21 cellular contexts compared by ENCODE assay signal in the genomic region with DNA sequence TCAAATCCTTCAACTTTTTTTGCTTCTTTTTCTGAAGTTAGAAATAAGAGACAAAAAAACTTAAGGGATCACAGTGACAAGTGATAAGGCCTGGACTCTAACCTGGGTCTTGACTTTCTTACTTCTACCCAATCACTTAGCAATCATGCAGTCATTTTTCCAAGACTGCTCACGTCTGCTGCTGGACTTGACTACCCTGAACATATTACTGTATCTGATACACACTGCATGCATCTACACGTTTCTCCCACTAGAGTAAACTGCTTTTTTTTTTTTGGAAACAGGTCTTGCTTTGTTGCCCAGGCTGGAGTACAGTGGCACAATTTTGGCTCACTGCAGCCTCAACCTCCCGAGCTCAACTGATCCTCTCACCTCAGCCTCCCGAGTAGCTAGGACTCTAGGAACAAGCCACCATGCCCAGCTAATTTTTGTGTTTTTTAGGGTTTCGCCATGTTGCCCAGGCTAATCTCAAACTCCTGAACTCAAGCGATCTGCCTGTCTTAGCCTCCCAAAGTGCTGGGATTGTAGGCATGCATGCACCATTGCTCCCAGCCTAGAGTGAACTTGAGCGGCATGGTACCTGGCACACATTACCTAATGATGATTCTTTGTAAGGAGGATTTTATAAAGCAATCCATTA. TPM values are rescaled to one million over a fixed set of nuclear protein-coding genes. Genes with fewer than 3 reads are reported as not detected.
A peak's percentile ranks its signal among the peaks of the same experiment; 100 is the strongest.
DNase-seq lines count a peak whose midpoint lies in the region; ATAC-seq, FAIRE-seq and TF ChIP-seq lines count a peak whose summit lies in the region.
"Had no signal": no experiment of that assay in that cellular context is flagged by ENCODE, and none has a peak within 500 bp of the region (broad histone marks: within the 10 kb centered on the region; RNA-seq: fewer than 3 reads in every experiment).

No MANE protein-coding gene starts in this region.

- H2AFZ ChIP-seq in HepG2 (ENCODE audit: low read length), result no peak overlapping the region
- H2AFZ ChIP-seq: GM23338 had no signal

- H3K79me2 ChIP-seq in HepG2 (ENCODE audit: insufficient read depth, low read length), result peaks cover 29% of the 10 kb centered on the region

- CTCF ChIA-PET in HepG2 (lab: Yijun Ruan, JAX; ENCODE audit: low intra/inter-chr PET ratio, low total read pairs), result no interaction called here

- H3K4me1 Mint-ChIP-seq in chondrocyte (ENCODE audit: low read depth) (peaks cover 42% of the 10 kb centered on the region), mesothelial cell of epicardium (peaks cover 16% of the 10 kb centered on the region)

- no peaks in the 10 kb centered on the region for H3K27me3 ChIP-seq in HepG2 (ENCODE audit: control insufficient read depth in 1 of 2, insufficient read depth in 2 of 2, low read length in 2 of 2)
- no peaks in the 10 kb centered on the region for H3K27me3 ChIP-seq in right lobe of liver
- H3K27me3 ChIP-seq: ascending aorta had no signal

- no peak overlapping the region for H3K4me2 ChIP-seq in HepG2 (ENCODE audit: low read depth, low read length)
- H3K4me2 ChIP-seq: GM23338, SK-N-SH had no signal

- no peak overlapping the region for H3K9ac ChIP-seq in HepG2 (ENCODE audit: insufficient read depth, low read depth, low read length)
- H3K9ac ChIP-seq: SK-N-SH had no signal

- no TSS peak for BruUV-seq in HepG2 (replicated peaks; lab: Mats Ljungman, UMichigan)

- POLR2A ChIA-PET in HepG2 (lab: Yijun Ruan, JAX), result interaction anchor here (1.4 kb wide), 1 partner anchor 36 kb away, joined by 4 read pairs; no protein-coding TSS in a partner anchor

- H3K36me3 ChIP-seq in HepG2 (replicated peaks in 1 of 2; ENCODE audit: control insufficient read depth in 1 of 2, insufficient read depth in 2 of 2, low read length in 2 of 2) (peaks cover 27 to 93% of the 10 kb centered on the region in 2 experiments), right lobe of liver (peaks cover 7 to 92% (median 65%) of the 10 kb centered on the region in 4 donors)

- no peak overlapping the region for H3K4me3 ChIP-seq in HepG2 (replicated peaks in 1 of 3; ENCODE audit: insufficient read depth in 1 of 3, low read depth in 2 of 3, low read length in 3 of 3)
- H3K4me3 ChIP-seq in right lobe of liver, result no peak overlapping the region
- H3K4me3 ChIP-seq: ascending aorta, GM23338 had no signal

- TF ChIP-seq RAD21 in HepG2 (CRISPR knock-in tag; IDR thresholded peaks at IDR 0.05), result no peak

- H3K36me3 Mint-ChIP-seq in chondrocyte (ENCODE audit: low read depth) (peaks cover 49% of the 10 kb centered on the region), mesothelial cell of epicardium (peaks cover 66% of the 10 kb centered on the region)

- FAIRE-seq in HepG2 (lab: Jason Lieb, UNC), result no peak
- FAIRE-seq in D721Med (lab: Jason Lieb, UNC), result no peak
- FAIRE-seq: GM18507, kidney, RCC 7860 had no signal

- H3K9me3 Mint-ChIP-seq in chondrocyte (ENCODE audit: low read depth), result no peaks in the 10 kb centered on the region
- no peaks in the 10 kb centered on the region for H3K9me3 Mint-ChIP-seq in mesothelial cell of epicardium
- H3K9me3 Mint-ChIP-seq: GM23338, nephron had no signal

- H4K20me1 ChIP-seq in HepG2 (ENCODE audit: insufficient read depth, low read length), result peaks cover 59% of the 10 kb centered on the region

- ATAC-seq in HepG2 (no peak), right lobe of liver (no peak)
- ATAC-seq: GM23338 had no signal

- peak in 1 of 2 experiments; percentile 58; a peak in 2 of 4 replicates for TF ChIP-seq POLR2A in HepG2 (IDR thresholded peaks at IDR 0.05; ENCODE audit: insufficient read depth in 1 of 2, low read depth in 2 of 2, low read length in 2 of 2)
- TF ChIP-seq POLR2A in right lobe of liver (IDR thresholded peaks at IDR 0.05), result no peak

- H3K27ac Mint-ChIP-seq in chondrocyte (ENCODE audit: unreplicated experiment) (peak overlapping the region; percentile 38), mesothelial cell of epicardium (peak overlapping the region; percentile 39)
- H3K27ac Mint-ChIP-seq: GM23338 had no signal

- H3K4me3 Mint-ChIP-seq in chondrocyte (ENCODE audit: unreplicated experiment) (no peak overlapping the region), mesothelial cell of epicardium (no peak overlapping the region)
- H3K4me3 Mint-ChIP-seq: GM23338, nephron had no signal

- H3K27ac ChIP-seq in HepG2 (ENCODE audit: extremely low read length, insufficient read depth, low read length) (peak overlapping the region; percentile 8), right lobe of liver (no peak overlapping the region)
- H3K27ac ChIP-seq: ascending aorta had no signal

- no peaks in the 10 kb centered on the region for H3K27me3 Mint-ChIP-seq in chondrocyte (ENCODE audit: low read depth)
- no peaks in the 10 kb centered on the region for H3K27me3 Mint-ChIP-seq in mesothelial cell of epicardium (ENCODE audit: low read depth)

- WGBS in HepG2 (ENCODE audit: low lambda C conversion rate), result 94% methylated on average over 7 of the region's 7 CpGs
- 69% methylated on average over 6 of the region's 7 CpGs for WGBS in right lobe of liver (ENCODE audit: insufficient coverage, low coverage, low lambda C conversion rate, missing lambda C conversion rate)

- H3K4me1 ChIP-seq in HepG2 (ENCODE audit: insufficient read depth, low read length), result peaks cover 92% of the 10 kb centered on the region
- peaks cover 0 to 56% (median 20%) of the 10 kb centered on the region in 4 donors for H3K4me1 ChIP-seq in right lobe of liver
- H3K4me1 ChIP-seq: ascending aorta had no signal

- no peak for TF ChIP-seq CTCF in HepG2 (CRISPR knock-in tag; IDR thresholded peaks at IDR 0.05)
- TF ChIP-seq CTCF in right lobe of liver (IDR thresholded peaks at IDR 0.05), result no peak
- no peak for TF ChIP-seq CTCF in chondrocyte (IDR thresholded peaks at IDR 0.05)
- TF ChIP-seq CTCF in mesothelial cell of epicardium (IDR thresholded peaks at IDR 0.05; ENCODE audit: unreplicated experiment), result no peak
- TF ChIP-seq CTCF in D721Med (IDR thresholded peaks at IDR 0.05; ENCODE audit: insufficient read depth, missing control alignments), result no peak

- in situ Hi-C loops in HepG2 (cut with HindIII; ENCODE audit: extremely low pct_ligation_motif_present, low pct_unique_long_range_greater_than_20kb), result no loop called here

- TF ChIP-seq EP300 in HepG2 (IDR thresholded peaks at IDR 0.05; ENCODE audit: low read depth in 2 of 2, low read length in 2 of 2), result no peak
- no peak for TF ChIP-seq EP300 in HepG2 (CRISPR knock-in tag; IDR thresholded peaks at IDR 0.05; ENCODE audit: borderline replicate concordance)

- no peaks in the 10 kb centered on the region for H3K9me3 ChIP-seq in HepG2 (ENCODE audit: low read length)
- H3K9me3 ChIP-seq in right lobe of liver, result no peaks in the 10 kb centered on the region
- H3K9me3 ChIP-seq: ascending aorta, SK-N-SH had no signal

- intact Hi-C loops in HepG2 (cut with micrococcal nuclease; ENCODE audit: unreplicated experiment) (loop anchor here (10.0 kb wide), 1 partner anchor 115 kb away; a partner anchor contains a TSS), right lobe of liver (cut with DNase I) (loop anchor here in 1 of 2 donors (10.0 kb wide), 1 partner anchor 55 kb away; no protein-coding TSS in a partner anchor)

- DNase-seq in HepG2 (ENCODE audit: low spot score), result no peak
- DNase-seq in right lobe of liver, result no peak
- no peak for DNase-seq in chondrocyte (ENCODE audit: low spot score)
- no peak for DNase-seq in mesothelial cell of epicardium (ENCODE audit: low spot score in 2 of 2, unreplicated experiment in 2 of 2)
- no peak for DNase-seq in pons (ENCODE audit: low spot score)
- DNase-seq in D721Med (ENCODE audit: insufficient read length, low spot score), result no peak
- DNase-seq in activated T-cell treated with anti-CD3 and anti-CD28 coated beads for 4 hours, result no peak
- DNase-seq in amygdala (lab: John Stamatoyannopoulos, UW), result no peak
- DNase-seq: activated CD4-positive, alpha-beta T cell treated with anti-CD3 and anti-CD28 coated beads for 4 hours; activated CD8-positive, alpha-beta memory T cell treated with anti-CD3 and anti-CD28 coated beads, Interleukin-2, amount 50 U/mL, for 48 hours; hypothalamus; kidney; NCI-H1048; SK-N-SH; stimulated activated CD4-positive, alpha-beta T cell treated with anti-CD3 and anti-CD28 coated beads, Interleukin-12 subunit alpha, Interleukin-12 subunit beta, amount 100 ng/mL, for 4 hours; stimulated activated CD8-positive, alpha-beta memory T cell treated with anti-CD3 and anti-CD28 coated beads, Interleukin-4, amount 100 ng/mL, for 48 hours had no signal

RNA-seq across cellular contexts. Expression of a gene that starts 7.4 kb away (rescaled TPM):
- total RNA-seq in HepG2 (2016; rRNA removed; fragmentation: Illumina TruSeq; extraction: Trizol), result 173 and 246 TPM in 2 replicates
- 50.1 and 56.5 TPM in 2 replicates for total RNA-seq in HepG2 (2016; cell fraction: cytosol; rRNA removed; fragmentation: Illumina TruSeq; extraction: Trizol; ENCODE audit: low read depth)
- 166 and 239 TPM in 2 replicates for total RNA-seq in HepG2 (2016; cell fraction: insoluble cytoplasmic fraction; rRNA removed; fragmentation: Illumina TruSeq; extraction: Trizol)
- 84.9 and 96.5 TPM in 2 replicates for total RNA-seq in HepG2 (2016; cell fraction: membrane; rRNA removed; fragmentation: Illumina TruSeq; extraction: Trizol)
- total RNA-seq in HepG2 (2016; cell fraction: nucleus; rRNA removed; fragmentation: Illumina TruSeq; extraction: Trizol), result 91.2 and 93.1 TPM in 2 replicates
- 822 and 951 TPM in 2 replicates for polyA plus RNA-seq in HepG2 (2011; rRNA removed)
- polyA plus RNA-seq in HepG2 (2011; cell fraction: cytosol; rRNA removed), result 1,188 and 1,378 TPM in 2 replicates
- 444 and 605 TPM in 2 replicates for polyA plus RNA-seq in HepG2 (2011; cell fraction: nucleus; rRNA removed)
- 656 and 669 TPM in 2 replicates for polyA plus RNA-seq in HepG2 (2012)
- polyA plus RNA-seq in HepG2 (2016; cell fraction: cytosol; fragmentation: Illumina TruSeq; extraction: Trizol; ENCODE audit: low read depth), result 43.1 and 46.9 TPM in 2 replicates
- polyA plus RNA-seq in HepG2 (2016; cell fraction: insoluble cytoplasmic fraction; fragmentation: Illumina TruSeq; extraction: Trizol; ENCODE audit: low read depth), result 237 and 238 TPM in 2 replicates
- polyA plus RNA-seq in HepG2 (2016; cell fraction: membrane; fragmentation: Illumina TruSeq; extraction: Trizol; ENCODE audit: low read depth), result 58.7 and 59.1 TPM in 2 replicates
- 110 and 124 TPM in 2 replicates for polyA plus RNA-seq in HepG2 (2016; cell fraction: nucleus; fragmentation: Illumina TruSeq; extraction: Trizol; ENCODE audit: insufficient read depth, low read depth)
- polyA minus RNA-seq in HepG2 (2011; rRNA and poly(A)+ RNA removed; ENCODE audit: low replicate concordance), result 19.7 and 3,602 TPM in 2 replicates
- 634 and 723 TPM in 2 replicates for polyA minus RNA-seq in HepG2 (2011; cell fraction: cytosol; rRNA and poly(A)+ RNA removed)
- 230 and 413 TPM in 2 replicates for polyA minus RNA-seq in HepG2 (2011; cell fraction: nucleus; rRNA and poly(A)+ RNA removed)
- 1,000 to 10,000 TPM in 2 of 6 experiments, 100 to 1,000 TPM in 4; 151 to 2,070 (median 532) TPM for total RNA-seq in right lobe of liver
- total RNA-seq in chondrocyte, result 20.0 to 78.4 TPM (median 71.9 TPM) in 3 replicates
- total RNA-seq in mesothelial cell of epicardium, result 95.1 to 99.4 TPM (median 96.9 TPM) in 3 replicates

RNA-seq across cellular contexts. Expression of a gene that starts 17.2 kb away (rescaled TPM):
- total RNA-seq in HepG2 (2016; rRNA removed; fragmentation: Illumina TruSeq; extraction: Trizol) (31.1 and 51.3 TPM in 2 replicates), right lobe of liver (1 to 10 TPM; 2.9 to 8.1 (median 4.3) TPM), chondrocyte (6.1 to 10.2 TPM (median 7.6 TPM) in 3 replicates), mesothelial cell of epicardium (14.9 to 16.1 TPM (median 15.6 TPM) in 3 replicates)
- 8.8 and 9.4 TPM in 2 replicates for total RNA-seq in HepG2 (2016; cell fraction: cytosol; rRNA removed; fragmentation: Illumina TruSeq; extraction: Trizol; ENCODE audit: low read depth)
- 28.3 and 49.0 TPM in 2 replicates for total RNA-seq in HepG2 (2016; cell fraction: insoluble cytoplasmic fraction; rRNA removed; fragmentation: Illumina TruSeq; extraction: Trizol)
- total RNA-seq in HepG2 (2016; cell fraction: membrane; rRNA removed; fragmentation: Illumina TruSeq; extraction: Trizol), result 13.2 and 16.4 TPM in 2 replicates
- 28.7 and 30.6 TPM in 2 replicates for total RNA-seq in HepG2 (2016; cell fraction: nucleus; rRNA removed; fragmentation: Illumina TruSeq; extraction: Trizol)
- polyA plus RNA-seq in HepG2 (2011; rRNA removed), result 6.2 and 9.8 TPM in 2 replicates
- polyA plus RNA-seq in HepG2 (2011; cell fraction: cytosol; rRNA removed), result 3.9 and 4.5 TPM in 2 replicates
- 5.5 and 6.2 TPM in 2 replicates for polyA plus RNA-seq in HepG2 (2011; cell fraction: nucleus; rRNA removed)
- polyA plus RNA-seq in HepG2 (2012), result 8.1 and 13.3 TPM in 2 replicates
- polyA plus RNA-seq in HepG2 (2016; cell fraction: cytosol; fragmentation: Illumina TruSeq; extraction: Trizol; ENCODE audit: low read depth), result 0.77 and 1.1 TPM in 2 replicates
- polyA plus RNA-seq in HepG2 (2016; cell fraction: insoluble cytoplasmic fraction; fragmentation: Illumina TruSeq; extraction: Trizol; ENCODE audit: low read depth), result 25.0 and 27.9 TPM in 2 replicates
- polyA plus RNA-seq in HepG2 (2016; cell fraction: membrane; fragmentation: Illumina TruSeq; extraction: Trizol; ENCODE audit: low read depth), result 3.1 and 3.4 TPM in 2 replicates
- 36.4 and 41.0 TPM in 2 replicates for polyA plus RNA-seq in HepG2 (2016; cell fraction: nucleus; fragmentation: Illumina TruSeq; extraction: Trizol; ENCODE audit: insufficient read depth, low read depth)
- 10.4 and 16.3 TPM in 2 replicates for polyA minus RNA-seq in HepG2 (2011; rRNA and poly(A)+ RNA removed; ENCODE audit: low replicate concordance)
- 9.9 and 12.0 TPM in 2 replicates for polyA minus RNA-seq in HepG2 (2011; cell fraction: cytosol; rRNA and poly(A)+ RNA removed)
- polyA minus RNA-seq in HepG2 (2011; cell fraction: nucleus; rRNA and poly(A)+ RNA removed), result 21.0 and 21.8 TPM in 2 replicates
